Comparison of ENCODE assay signal across 12 cellular contexts in genomic region chr7:51314726-51315125, GRCh38. TPM values are rescaled to one million over a fixed set of nuclear protein-coding genes. Genes with fewer than 3 reads are reported as not detected.
A peak's percentile ranks its signal among the peaks of the same experiment; 100 is the strongest.
DNase-seq lines count a peak whose midpoint lies in the region; ATAC-seq and TF ChIP-seq lines count a peak whose summit lies in the region.
"Had no signal": no experiment of that assay in that cellular context is flagged by ENCODE, and none has a peak within 500 bp of the region (broad histone marks: within the 10 kb centered on the region; RNA-seq: fewer than 3 reads in every experiment).

No MANE protein-coding gene starts in this region.

- no peak overlapping the region for H3K4me3 Mint-ChIP-seq in CD8-positive, alpha-beta memory T cell
- H3K4me3 Mint-ChIP-seq in CD4-positive, alpha-beta memory T cell, result peak overlapping the region in 2 of 8 donors; percentile 9 to 30

- no peak for DNase-seq in HCT116 (ENCODE audit: low read depth, low spot score)
- DNase-seq in NCI-H82 (lab: John Stamatoyannopoulos, UW), result peak; percentile 61
- peak; percentile 37 for DNase-seq in sigmoid colon
- no peak for DNase-seq in CD8-positive, alpha-beta memory T cell
- no peak for DNase-seq in NCI-H1930 (lab: John Stamatoyannopoulos, UW)
- no peak for DNase-seq in CD4-positive, alpha-beta memory T cell
- DNase-seq in GM19240 (ENCODE audit: insufficient read length, low spot score), result no peak
- DNase-seq: activated gamma-delta T cell treated with Interleukin-2 at 50 U/mL for 16 hours; naive thymus-derived CD8-positive, alpha-beta T cell; stimulated activated naive CD8-positive, alpha-beta T cell treated with anti-CD3 and anti-CD28 coated beads, Interleukin-15, amount 100 ng/mL, for 72 hours had no signal

- intact Hi-C loops in HCT116 (cut with micrococcal nuclease), result no loop called here
- intact Hi-C loops in sigmoid colon (cut with DNase I), result no loop called here
- intact Hi-C loops in CD4-positive, alpha-beta memory T cell (cut with micrococcal nuclease), result no loop called here

- TF ChIP-seq EP300 in sigmoid colon (IDR thresholded peaks at IDR 0.05), result no peak

- H3K27me3 ChIP-seq in HCT116 (ENCODE audit: insufficient read depth, low read length) (no peaks in the 10 kb centered on the region), iPS-15b (ENCODE audit: control insufficient read depth, insufficient read depth, low read length) (peaks cover 3% of the 10 kb centered on the region), sigmoid colon (peaks cover 3 to 29% (median 21%) of the 10 kb centered on the region in 3 donors)
- no peaks in the 10 kb centered on the region for H3K27me3 ChIP-seq in CD8-positive, alpha-beta memory T cell (ENCODE audit: insufficient read depth, low read length, poor library complexity, severe bottlenecking)
- H3K27me3 ChIP-seq in CD4-positive, alpha-beta memory T cell (ENCODE audit: insufficient read depth, low read length), result no peaks in the 10 kb centered on the region

- H3K4me1 Mint-ChIP-seq in CD8-positive, alpha-beta memory T cell, result peaks cover 0 to 10% (median 3%) of the 10 kb centered on the region in 3 donors
- peaks cover 0 to 13% (median 6%) of the 10 kb centered on the region in 4 donors for H3K4me1 Mint-ChIP-seq in CD4-positive, alpha-beta memory T cell

- H2AFZ ChIP-seq in HCT116 (ENCODE audit: low read depth, low read length, poor library complexity, severe bottlenecking), result no peak overlapping the region

- H3K4me3 ChIP-seq in HCT116 (replicated peaks in 1 of 2; ENCODE audit: low read depth in 1 of 2, low read length in 2 of 2) (peak overlapping the region in 1 of 2 experiments; percentile 83; a peak in 3 of 4 replicates), iPS-15b (ENCODE audit: low read depth, low read length) (peak overlapping the region; percentile 73), sigmoid colon (peak overlapping the region in 1 of 4 donors; percentile 60)
- H3K4me3 ChIP-seq in CD8-positive, alpha-beta memory T cell (ENCODE audit: low read length), result no peak overlapping the region
- no peak overlapping the region for H3K4me3 ChIP-seq in CD4-positive, alpha-beta memory T cell (ENCODE audit: low read length in 2 of 2)

- POLR2A ChIA-PET in HCT116 (lab: Charles Lee), result no interaction called here
- POLR2A ChIA-PET in CD8-positive, alpha-beta memory T cell (lab: Charles Lee), result no interaction called here
- POLR2A ChIA-PET in CD4-positive, alpha-beta memory T cell (lab: Charles Lee; ENCODE audit: partially characterized antibody), result no interaction called here

- TF ChIP-seq CTCF in HCT116 (IDR thresholded peaks at IDR 0.05 in 2 of 3, conservative IDR thresholded peaks at IDR 0.05 in 1 of 3; ENCODE audit: borderline replicate concordance in 1 of 3, insufficient read depth in 1 of 3, low read depth in 2 of 3, low read length in 2 of 3) (no peak), sigmoid colon (IDR thresholded peaks at IDR 0.05) (no peak)

- H3K9me3 ChIP-seq in HCT116 (ENCODE audit: control insufficient read depth in 1 of 2, insufficient read depth in 1 of 2, low read depth in 1 of 2, low read length in 2 of 2), result no peaks in the 10 kb centered on the region
- H3K9me3 ChIP-seq in iPS-15b (ENCODE audit: control insufficient read depth, insufficient read depth, low read length), result no peaks in the 10 kb centered on the region
- no peaks in the 10 kb centered on the region for H3K9me3 ChIP-seq in sigmoid colon
- no peaks in the 10 kb centered on the region for H3K9me3 ChIP-seq in CD8-positive, alpha-beta memory T cell (ENCODE audit: low read length)
- no peaks in the 10 kb centered on the region for H3K9me3 ChIP-seq in CD4-positive, alpha-beta memory T cell (ENCODE audit: control insufficient read depth in 1 of 2, low read length in 2 of 2)

- peaks cover 21% of the 10 kb centered on the region for H3K79me2 ChIP-seq in HCT116 (ENCODE audit: insufficient read depth, low read length)

- H3K27ac ChIP-seq in HCT116 (ENCODE audit: low read depth, low read length) (no peak overlapping the region), sigmoid colon (peak overlapping the region; percentile 56 to 82 (median 68))
- no peak overlapping the region for H3K27ac ChIP-seq in CD8-positive, alpha-beta memory T cell (ENCODE audit: low read depth, low read length)
- H3K27ac ChIP-seq in CD4-positive, alpha-beta memory T cell (ENCODE audit: low read depth, low read length), result no peak overlapping the region
- H3K27ac ChIP-seq: coronary artery had no signal

- H3K4me1 ChIP-seq in HCT116 (ENCODE audit: control insufficient read depth in 1 of 2, insufficient read depth in 2 of 2, low read length in 2 of 2) (peaks cover 15 to 30% of the 10 kb centered on the region in 2 experiments), iPS-15b (ENCODE audit: control insufficient read depth, insufficient read depth, low read length) (peaks cover 23% of the 10 kb centered on the region), sigmoid colon (peaks cover 0 to 21% (median 17%) of the 10 kb centered on the region in 4 donors)
- H3K4me1 ChIP-seq in CD8-positive, alpha-beta memory T cell (ENCODE audit: insufficient read depth, low read length), result no peaks in the 10 kb centered on the region
- no peaks in the 10 kb centered on the region for H3K4me1 ChIP-seq in CD4-positive, alpha-beta memory T cell (ENCODE audit: insufficient read depth, low read length)

- no peaks in the 10 kb centered on the region for H3K36me3 Mint-ChIP-seq in CD8-positive, alpha-beta memory T cell
- no peaks in the 10 kb centered on the region for H3K36me3 Mint-ChIP-seq in CD4-positive, alpha-beta memory T cell

- TF ChIP-seq RAD21 in HCT116 (IDR thresholded peaks at IDR 0.05; ENCODE audit: low read depth), result no peak

- no peak overlapping the region for H3K27ac Mint-ChIP-seq in CD8-positive, alpha-beta memory T cell
- no peak overlapping the region for H3K27ac Mint-ChIP-seq in CD4-positive, alpha-beta memory T cell
- H3K27ac Mint-ChIP-seq: naive thymus-derived CD8-positive, alpha-beta T cell; stimulated activated naive CD8-positive, alpha-beta T cell treated with anti-CD3 and anti-CD28 coated beads, Interleukin-15, amount 100 ng/mL, for 72 hours had no signal

- TSS peak; percentile 67 for BruUV-seq in HCT116 (replicated peaks; lab: Mats Ljungman, UMichigan)

- H3K9ac ChIP-seq in HCT116 (ENCODE audit: low read length) (peak overlapping the region; percentile 81), iPS-15b (ENCODE audit: low read depth, low read length) (no peak overlapping the region)

- RAD21 ChIA-PET in HCT116 (lab: Charles Lee; ENCODE audit: low non-redundant PET in 1 of 2, low total read pairs in 2 of 2, uncharacterized antibody in 2 of 2, unreplicated experiment in 2 of 2), result no interaction called here

- CTCF ChIA-PET in HCT116 (lab: Charles Lee), result no interaction called here
- CTCF ChIA-PET in CD8-positive, alpha-beta memory T cell (lab: Charles Lee), result no interaction called here
- CTCF ChIA-PET in CD4-positive, alpha-beta memory T cell (lab: Charles Lee; ENCODE audit: partially characterized antibody), result no interaction called here

- WGBS in sigmoid colon, 2 donors, result 72 to 74% methylated on average over 4 of the region's 4 CpGs

- TF ChIP-seq POLR2A in HCT116 (IDR thresholded peaks at IDR 0.05; ENCODE audit: borderline replicate concordance, extremely low read depth, insufficient read depth, insufficient read length) (no peak), sigmoid colon (IDR thresholded peaks at IDR 0.05) (no peak)

- H3K36me3 ChIP-seq in HCT116 (ENCODE audit: control insufficient read depth in 1 of 2, insufficient read depth in 2 of 2, low read length in 2 of 2) (no peaks in the 10 kb centered on the region), iPS-15b (ENCODE audit: control insufficient read depth, insufficient read depth, low read length) (no peaks in the 10 kb centered on the region), sigmoid colon (no peaks in the 10 kb centered on the region)
- no peaks in the 10 kb centered on the region for H3K36me3 ChIP-seq in CD8-positive, alpha-beta memory T cell (ENCODE audit: insufficient read depth, low read length)
- no peaks in the 10 kb centered on the region for H3K36me3 ChIP-seq in CD4-positive, alpha-beta memory T cell (ENCODE audit: insufficient read depth, low read length)

- peaks cover 0 to 7% (median 0%) of the 10 kb centered on the region in 5 donors for H3K9me3 Mint-ChIP-seq in CD8-positive, alpha-beta memory T cell
- H3K9me3 Mint-ChIP-seq in CD4-positive, alpha-beta memory T cell, result peaks cover 0 to 2% (median 0%) of the 10 kb centered on the region in 8 donors
- H3K9me3 Mint-ChIP-seq: naive thymus-derived CD8-positive, alpha-beta T cell; stimulated activated naive CD8-positive, alpha-beta T cell treated with anti-CD3 and anti-CD28 coated beads, Interleukin-15, amount 100 ng/mL, for 72 hours had no signal

- peak overlapping the region; percentile 90 for H3K4me2 ChIP-seq in HCT116 (ENCODE audit: low read length)

- H3K27me3 Mint-ChIP-seq in CD8-positive, alpha-beta memory T cell, result peaks cover 45 to 47% of the 10 kb centered on the region in 2 donors
- peaks cover 21 to 31% of the 10 kb centered on the region in 2 donors for H3K27me3 Mint-ChIP-seq in CD4-positive, alpha-beta memory T cell

- ATAC-seq in HCT116, result no peak
- ATAC-seq: naive thymus-derived CD8-positive, alpha-beta T cell; stimulated activated naive CD8-positive, alpha-beta T cell treated with anti-CD3 and anti-CD28 coated beads, Interleukin-15, amount 100 ng/mL, for 72 hours had no signal

- H4K20me1 ChIP-seq in HCT116 (ENCODE audit: insufficient read depth), result no peaks in the 10 kb centered on the region

- no peaks in the 10 kb centered on the region for H3K9me2 ChIP-seq in HCT116 (ENCODE audit: insufficient read depth)

TF ChIP-seq in HCT116, 20 proteins besides CTCF, POLR2A, EP300 and RAD21 (continues in another document):
- no peak for TF ChIP-seq JUND (IDR thresholded peaks at IDR 0.05)
- TF ChIP-seq EGR1 (IDR thresholded peaks at IDR 0.05; ENCODE audit: low read depth), result no peak

RNA-seq across cellular contexts. Expression of gene COBL, which starts 1.9 kb away (rescaled TPM):
- total RNA-seq in HCT116 (2021; ENCODE audit: unreplicated experiment), result 19.3 TPM
- 11.6 and 12.0 TPM in 2 replicates for polyA plus RNA-seq in HCT116 (2012)
- total RNA-seq in sigmoid colon, result 1 to 10 TPM; 3.0 to 10.0 (median 6.1) TPM
- polyA plus RNA-seq in sigmoid colon, result 10 to 100 TPM; 12.6 to 27.6 (median 27.3) TPM
- not detected for total RNA-seq in CD8-positive, alpha-beta memory T cell
- not detected for polyA plus RNA-seq in CD8-positive, alpha-beta memory T cell
- not detected for total RNA-seq in CD4-positive, alpha-beta memory T cell
- not detected for polyA plus RNA-seq in CD4-positive, alpha-beta memory T cell
- total RNA-seq: naive thymus-derived CD8-positive, alpha-beta T cell had no signal
- polyA plus RNA-seq: naive thymus-derived CD8-positive, alpha-beta T cell had no signal

Comparison
In these comparisons a context has a peak if more than half of its experiments do, and no peak if none do; other contexts are left out.
1. DNase-seq: peak in NCI-H82 (single experiment) and sigmoid colon (single experiment); none in HCT116 (single experiment), CD8-positive, alpha-beta memory T cell (0 of 5), NCI-H1930 (0 of 2), CD4-positive, alpha-beta memory T cell (0 of 5) and GM19240 (single experiment).
2. H3K27ac ChIP-seq: peak in sigmoid colon (4 of 4); none in HCT116 (single experiment), CD8-positive, alpha-beta memory T cell (single experiment) and CD4-positive, alpha-beta memory T cell (single experiment).